In the genomic region with DNA sequence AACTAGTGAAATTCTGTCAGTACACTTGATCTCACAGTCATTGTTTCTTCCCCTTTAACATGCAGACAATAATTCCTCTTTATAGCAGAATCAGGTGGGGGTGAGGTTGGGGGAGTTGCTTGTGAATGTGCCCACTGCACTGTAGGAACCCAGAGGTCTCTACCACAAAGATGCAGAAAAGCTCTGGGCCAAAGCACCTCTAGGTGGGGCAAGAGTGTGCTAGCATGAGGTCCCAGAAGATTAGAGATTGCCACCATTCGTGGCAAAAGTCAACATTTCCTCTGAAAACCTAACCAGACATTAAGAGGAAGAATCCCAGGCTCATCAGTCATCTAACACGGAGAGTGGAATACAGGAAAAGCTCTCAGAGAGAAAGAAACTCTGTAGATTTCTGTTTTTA, we compare ENCODE assay signal across 10 cellular contexts.
A peak's percentile ranks its signal among the peaks of the same experiment; 100 is the strongest.
DNase-seq lines count a peak whose midpoint lies in the region; ATAC-seq, FAIRE-seq and TF ChIP-seq lines count a peak whose summit lies in the region.
"Had no signal": no experiment of that assay in that cellular context is flagged by ENCODE, and none has a peak within 500 bp of the region (broad histone marks: within the 10 kb centered on the region; RNA-seq: fewer than 3 reads in every experiment).

No MANE protein-coding gene starts in this region.

- CTCF ChIA-PET in HEK293T (lab: Yijun Ruan, JAX) = no interaction called here

- H3K79me1 ChIP-seq in mesenchymal stem cell (replicated peaks; ENCODE audit: low read length, poor library complexity, severe bottlenecking) = no peaks in the 10 kb centered on the region

- H3K23ac ChIP-seq in mesenchymal stem cell (ENCODE audit: low read length in 2 of 2) = no peak overlapping the region

- H3K14ac ChIP-seq in mesenchymal stem cell (ENCODE audit: low read length in 2 of 2) = no peak overlapping the region

- no peaks in the 10 kb centered on the region for H3K9me3 ChIP-seq in mesenchymal stem cell (ENCODE audit: control insufficient read depth, low read length)

- no peak overlapping the region for H3K4me3 ChIP-seq in mesenchymal stem cell (ENCODE audit: insufficient read depth in 1 of 2, low read depth in 1 of 2, low read length in 2 of 2)
- H3K4me3 ChIP-seq: gastroesophageal sphincter had no signal

- H3K9ac ChIP-seq in mesenchymal stem cell (ENCODE audit: low read length) = no peak overlapping the region

- POLR2A ChIA-PET in HEK293T (lab: Yijun Ruan, JAX) = no interaction called here

- H2BK120ac ChIP-seq in mesenchymal stem cell (ENCODE audit: low read depth, low read length) = no peak overlapping the region

- no peaks in the 10 kb centered on the region for H3K4me1 ChIP-seq in mesenchymal stem cell (ENCODE audit: control insufficient read depth, insufficient read depth, low read depth, low read length)

- FAIRE-seq in HTR-8/SVneo (lab: Jason Lieb, UNC) = no peak

- no peak overlapping the region for H3K27ac ChIP-seq in VCaP
- no peak overlapping the region for H3K27ac ChIP-seq in mesenchymal stem cell (ENCODE audit: low read length, poor library complexity, severe bottlenecking)
- H3K27ac ChIP-seq: gastroesophageal sphincter had no signal

- no peak overlapping the region for H3K4me2 ChIP-seq in mesenchymal stem cell (ENCODE audit: low read length, poor library complexity, severe bottlenecking)

- no peaks in the 10 kb centered on the region for H3K27me3 ChIP-seq in mesenchymal stem cell (ENCODE audit: control insufficient read depth in 1 of 2, insufficient read depth in 1 of 2, low read length in 2 of 2)
- H3K27me3 ChIP-seq: gastroesophageal sphincter had no signal

- H2BK12ac ChIP-seq in mesenchymal stem cell (ENCODE audit: low read length in 2 of 2) = no peak overlapping the region

- no peak overlapping the region for H2AFZ ChIP-seq in mesenchymal stem cell (ENCODE audit: low read depth, low read length)

- no peak overlapping the region for H4K91ac ChIP-seq in mesenchymal stem cell (ENCODE audit: low read length)

- no peak overlapping the region for H2BK5ac ChIP-seq in mesenchymal stem cell (ENCODE audit: low read depth, low read length, poor library complexity, severe bottlenecking)

- TF ChIP-seq CTCF in VCaP (conservative IDR thresholded peaks at IDR 0.05) = peak; percentile 60

- no peak overlapping the region for H2BK15ac ChIP-seq in mesenchymal stem cell (ENCODE audit: low read depth, poor library complexity, severe bottlenecking)

- H4K8ac ChIP-seq in mesenchymal stem cell (ENCODE audit: low read length) = no peak overlapping the region

- H3K4ac ChIP-seq in mesenchymal stem cell (ENCODE audit: low read depth in 1 of 2, low read length in 2 of 2) = no peak overlapping the region

- DNase-seq in Daoy (ENCODE audit: low read depth) (peak; percentile 21), HEK293T (ENCODE audit: extremely low spot score) (peak; percentile 22), mesenchymal stem cell (peak; percentile 39), HTR-8/SVneo (ENCODE audit: insufficient read length, low spot score) (no peak)
- no peak for DNase-seq in activated CD4-positive, alpha-beta T cell treated with anti-CD3 and anti-CD28 coated beads for 48 hours
- DNase-seq: NCI-H446 had no signal

- H3K18ac ChIP-seq in mesenchymal stem cell (ENCODE audit: low read depth in 1 of 2, low read length in 2 of 2) = no peak overlapping the region

- H3K36me3 ChIP-seq in mesenchymal stem cell (ENCODE audit: control insufficient read depth in 1 of 2, insufficient read depth in 2 of 2, low read depth in 1 of 2, low read length in 2 of 2) = no peaks in the 10 kb centered on the region
- H3K36me3 ChIP-seq: gastroesophageal sphincter had no signal

- ATAC-seq in GM21786 (IDR thresholded peaks at IDR 0.05; ENCODE audit: unreplicated experiment) = no peak
- no peak for ATAC-seq in esophagus mucosa
- ATAC-seq: gastroesophageal sphincter had no signal

- 30% methylated on average over 1 of the region's 2 CpGs for WGBS in mesenchymal stem cell

- no peak overlapping the region for H2AK5ac ChIP-seq in mesenchymal stem cell (ENCODE audit: low read length, severe bottlenecking)

TF ChIP-seq in HEK293T, 16 proteins besides CTCF, POLR2A, EP300 and RAD21:
- TF ChIP-seq ARNT (IDR thresholded peaks at IDR 0.05) = no peak
- no peak for TF ChIP-seq PKNOX1 (IDR thresholded peaks at IDR 0.05)
- TF ChIP-seq ZNF384 (IDR thresholded peaks at IDR 0.05) = no peak
- TF ChIP-seq L3MBTL2 (conservative IDR thresholded peaks at IDR 0.05) = no peak
- TF ChIP-seq ELF4 (IDR thresholded peaks at IDR 0.05) = no peak
- TF ChIP-seq CTBP1 (IDR thresholded peaks at IDR 0.05; ENCODE audit: borderline replicate concordance) = no peak
- no peak for TF ChIP-seq SP1 (IDR thresholded peaks at IDR 0.05)
- TF ChIP-seq FOXK2 (IDR thresholded peaks at IDR 0.05) = no peak
- TF ChIP-seq TARDBP (IDR thresholded peaks at IDR 0.05) = no peak
- TF ChIP-seq LEF1 (IDR thresholded peaks at IDR 0.05; ENCODE audit: borderline replicate concordance) = no peak
- no peak for TF ChIP-seq SUZ12 (IDR thresholded peaks at IDR 0.05)
- no peak for TF ChIP-seq FOXA1 (IDR thresholded peaks at IDR 0.05)
- TF ChIP-seq BHLHE40 (IDR thresholded peaks at IDR 0.05; ENCODE audit: borderline replicate concordance) = no peak
- no peak for TF ChIP-seq HDGF (IDR thresholded peaks at IDR 0.05; ENCODE audit: borderline replicate concordance)
- TF ChIP-seq NFRKB (IDR thresholded peaks at IDR 0.05) = no peak
- TF ChIP-seq FOXM1 (IDR thresholded peaks at IDR 0.05; ENCODE audit: borderline replicate concordance) = no peak

Comparison
In these comparisons a context has a peak if more than half of its experiments do, and no peak if none do; other contexts are left out.
1. DNase-seq: peak in Daoy (single experiment), HEK293T (single experiment) and mesenchymal stem cell (single experiment); none in activated CD4-positive, alpha-beta T cell treated with anti-CD3 and anti-CD28 coated beads for 48 hours (single experiment) and HTR-8/SVneo (single experiment).